8 cellular contexts compared by ENCODE assay signal in the genomic region with DNA sequence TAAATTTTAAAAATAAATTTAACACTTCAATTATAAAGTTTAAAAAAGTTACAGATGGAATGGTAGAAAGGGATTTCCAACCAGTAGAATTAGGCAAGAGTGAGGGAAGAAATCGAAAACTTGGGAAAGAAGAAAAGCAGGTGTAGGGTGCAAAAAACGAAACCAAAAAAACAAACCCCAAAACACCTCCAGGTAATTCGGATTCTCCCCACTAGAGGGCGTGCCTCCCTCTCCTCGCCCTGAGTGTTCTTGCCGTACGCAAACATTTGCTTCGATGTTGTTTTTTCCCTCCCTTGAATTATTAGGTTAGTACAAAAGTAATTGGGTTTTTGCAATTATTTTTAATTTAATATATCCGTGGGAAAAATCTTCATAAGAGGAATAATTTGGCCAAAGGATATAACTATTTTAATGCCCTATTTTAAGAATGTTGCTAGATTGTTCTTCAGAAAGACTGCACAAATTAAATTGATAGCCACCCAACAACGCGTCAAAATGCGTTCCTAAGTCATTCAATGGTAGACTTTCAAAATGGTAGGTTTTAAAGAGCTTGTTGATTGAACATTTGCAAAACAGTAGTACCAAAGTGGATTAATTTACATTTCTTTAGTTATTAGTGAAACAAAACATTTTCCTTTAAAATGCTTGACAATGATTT.
DNase-seq lines count a peak whose midpoint lies in the region; ATAC-seq and TF ChIP-seq lines count a peak whose summit lies in the region.

No MANE protein-coding gene starts in this region.

- H3K36me3 ChIP-seq in lower lobe of right lung = no peaks in the 10 kb centered on the region

- DNase-seq in NCI-H1436 (lab: John Stamatoyannopoulos, UW) = peak; percentile 35
- DNase-seq in NCI-H1436 treated with DMSO at 0.1 percent for 48 hours (lab: John Stamatoyannopoulos, UW) = no peak
- DNase-seq in NCI-H2171 (lab: John Stamatoyannopoulos, UW) = peak; percentile 22
- peak; percentile 87 for DNase-seq in activated CD4-positive, alpha-beta T cell treated with anti-CD3 and anti-CD28 coated beads for 48 hours
- peak; percentile 67 for DNase-seq in lower lobe of right lung
- DNase-seq in stimulated activated CD4-positive, alpha-beta T cell treated with anti-CD3 and anti-CD28 coated beads, TNF-alpha, amount 100 ng/mL, for 24 hours (ENCODE audit: low read depth in 3 of 3) = peak; percentile 55 to 75 (median 68)

- peak; percentile 92 for TF ChIP-seq CTCF in lower lobe of right lung (IDR thresholded peaks at IDR 0.05)

- intact Hi-C loops in dendritic cell treated with granulocyte-macrophage colony-stimulating factor and Interleukin-4, amounts not matched to agents 40 ng/mL and 50 ng/mL, for 4 days (cut with micrococcal nuclease) = loop anchor here (1.0 to 2.0 kb wide), 3 partner anchors 57 to 155 kb away; a partner anchor contains a TSS
- intact Hi-C loops in lower lobe of right lung (cut with DNase I) = loop anchor here (2.0 kb wide), 1 partner anchor 156 kb away; no protein-coding TSS in a partner anchor

- ATAC-seq in lower lobe of right lung = peak; percentile 61 to 71
- no peak for ATAC-seq in GM19455 (IDR thresholded peaks at IDR 0.05; ENCODE audit: unreplicated experiment)

- H3K27ac Mint-ChIP-seq in dendritic cell treated with granulocyte-macrophage colony-stimulating factor and Interleukin-4, amounts not matched to agents 40 ng/mL and 50 ng/mL, for 4 days = no peak overlapping the region

- H3K27me3 ChIP-seq in lower lobe of right lung (ENCODE audit: low read depth) = no peaks in the 10 kb centered on the region

- no peaks in the 10 kb centered on the region for H3K9me3 ChIP-seq in lower lobe of right lung

- peak overlapping the region; percentile 40 for H3K4me3 Mint-ChIP-seq in dendritic cell treated with granulocyte-macrophage colony-stimulating factor and Interleukin-4, amounts not matched to agents 40 ng/mL and 50 ng/mL, for 4 days

- peaks cover 38% of the 10 kb centered on the region for H3K4me1 Mint-ChIP-seq in dendritic cell treated with granulocyte-macrophage colony-stimulating factor and Interleukin-4, amounts not matched to agents 40 ng/mL and 50 ng/mL, for 4 days (ENCODE audit: low read depth)

- H3K4me3 ChIP-seq in lower lobe of right lung = peak overlapping the region; percentile 54

- no peaks in the 10 kb centered on the region for H3K9me3 Mint-ChIP-seq in dendritic cell treated with granulocyte-macrophage colony-stimulating factor and Interleukin-4, amounts not matched to agents 40 ng/mL and 50 ng/mL, for 4 days

- peaks cover 30% of the 10 kb centered on the region for H3K4me1 ChIP-seq in lower lobe of right lung

- H3K36me3 Mint-ChIP-seq in dendritic cell treated with granulocyte-macrophage colony-stimulating factor and Interleukin-4, amounts not matched to agents 40 ng/mL and 50 ng/mL, for 4 days (ENCODE audit: low read depth) = peaks cover 9% of the 10 kb centered on the region

- no peak overlapping the region for H3K27ac ChIP-seq in lower lobe of right lung

- H3K27me3 Mint-ChIP-seq in dendritic cell treated with granulocyte-macrophage colony-stimulating factor and Interleukin-4, amounts not matched to agents 40 ng/mL and 50 ng/mL, for 4 days = no peaks in the 10 kb centered on the region
